In the genomic region with DNA sequence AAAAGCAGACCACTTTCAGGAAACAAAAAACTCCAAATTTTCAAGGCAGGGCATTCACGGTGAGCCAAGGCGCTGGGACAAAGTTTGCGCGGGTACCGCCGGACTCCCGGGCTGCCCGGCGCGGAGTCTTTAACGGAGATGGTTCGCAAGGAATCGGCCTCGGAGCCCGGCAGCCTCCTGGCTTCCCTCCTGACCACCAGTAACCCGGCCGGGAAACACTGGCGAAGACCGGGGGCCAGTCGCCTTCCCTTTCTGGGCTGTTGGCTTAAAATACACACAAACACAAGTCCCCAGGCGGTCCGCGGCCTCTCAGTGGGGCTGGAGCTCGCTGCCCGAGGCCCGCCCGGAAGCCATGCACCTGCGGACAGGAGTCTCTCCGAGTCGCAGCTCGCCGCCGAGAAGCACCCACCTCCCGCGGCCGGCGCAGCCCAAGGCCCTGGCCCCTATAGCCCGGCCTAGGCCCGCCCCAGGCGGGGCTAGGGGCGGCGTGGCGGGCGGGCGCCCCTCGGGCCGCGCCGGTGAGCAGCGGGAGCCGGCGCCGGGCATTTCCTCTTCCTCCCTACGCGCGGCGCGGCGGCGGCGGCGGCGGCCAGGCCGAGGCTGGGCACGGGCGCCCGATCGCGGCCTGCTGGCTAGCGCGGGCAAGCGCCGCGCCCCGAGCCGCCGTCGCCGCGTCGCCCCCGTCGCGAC, we compare ENCODE assay signal across 1 cellular context.
A peak's percentile ranks its signal among the peaks of the same experiment; 100 is the strongest.
TF ChIP-seq lines count a peak whose summit lies in the region.

No MANE protein-coding gene starts in this region.

TF ChIP-seq in GM12878, 131 proteins besides CTCF, POLR2A, EP300 and RAD21 (continued from another document and continues in another):
- no peak for TF ChIP-seq BCL3 (IDR thresholded peaks at IDR 0.05; ENCODE audit: borderline replicate concordance, insufficient read depth, low read depth, low read length, poor library complexity, severe bottlenecking)
- 0 out of 2 replicates have a peak, but pooled peaks have one; percentile 60 for TF ChIP-seq ZNF687 (IDR thresholded peaks at IDR 0.05)
- no peak for TF ChIP-seq RB1 (IDR thresholded peaks at IDR 0.05; ENCODE audit: borderline replicate concordance)
- TF ChIP-seq CHD4 (IDR thresholded peaks at IDR 0.05), result no peak
- TF ChIP-seq MYB (IDR thresholded peaks at IDR 0.05; ENCODE audit: borderline replicate concordance, low read depth, low read length), result no peak
- no peak for TF ChIP-seq ZBED1 (IDR thresholded peaks at IDR 0.05; ENCODE audit: borderline replicate concordance)
- TF ChIP-seq ZNF207 (IDR thresholded peaks at IDR 0.05; ENCODE audit: borderline replicate concordance), result no peak
- 0 out of 2 replicates have a peak, but pooled peaks have one; percentile 38 for TF ChIP-seq POLR2AphosphoS2 (IDR thresholded peaks at IDR 0.05; ENCODE audit: low read depth, low read length)
- TF ChIP-seq FOS (IDR thresholded peaks at IDR 0.05; ENCODE audit: borderline replicate concordance, extremely low read depth, insufficient read length), result no peak
- TF ChIP-seq EGR1 (IDR thresholded peaks at IDR 0.05; ENCODE audit: borderline replicate concordance in 1 of 2, low read depth in 2 of 2, low read length in 2 of 2), result no peak
- TF ChIP-seq TARDBP (IDR thresholded peaks at IDR 0.05; ENCODE audit: borderline replicate concordance), result no peak
- no peak for TF ChIP-seq SIN3A (IDR thresholded peaks at IDR 0.05; ENCODE audit: low read depth, low read length)
- no peak for TF ChIP-seq HCFC1 (IDR thresholded peaks at IDR 0.05; ENCODE audit: low read length)
- no peak for TF ChIP-seq STAT1 (conservative IDR thresholded peaks at IDR 0.05)
- 0 out of 2 replicates have a peak, but pooled peaks have one; percentile 8 for TF ChIP-seq CREM (IDR thresholded peaks at IDR 0.05; ENCODE audit: low read depth)
- no peak for TF ChIP-seq CHD2 (IDR thresholded peaks at IDR 0.05; ENCODE audit: borderline replicate concordance, low read depth, low read length)
- TF ChIP-seq BHLHE40 (IDR thresholded peaks at IDR 0.05; ENCODE audit: borderline replicate concordance in 1 of 2, low read depth in 2 of 2, low read length in 1 of 2), result peak in 1 of 2 experiments; percentile 57; a peak in 2 of 4 replicates
- no peak for TF ChIP-seq BCL11A (IDR thresholded peaks at IDR 0.05; ENCODE audit: low read depth, low read length)
- TF ChIP-seq SMAD1 (IDR thresholded peaks at IDR 0.05; ENCODE audit: low read depth, partially characterized antibody), result no peak
- no peak for TF ChIP-seq EZH2 (IDR thresholded peaks at IDR 0.05; ENCODE audit: borderline replicate concordance, control insufficient read depth, low read depth, low read length)
- TF ChIP-seq, protein P1, sequence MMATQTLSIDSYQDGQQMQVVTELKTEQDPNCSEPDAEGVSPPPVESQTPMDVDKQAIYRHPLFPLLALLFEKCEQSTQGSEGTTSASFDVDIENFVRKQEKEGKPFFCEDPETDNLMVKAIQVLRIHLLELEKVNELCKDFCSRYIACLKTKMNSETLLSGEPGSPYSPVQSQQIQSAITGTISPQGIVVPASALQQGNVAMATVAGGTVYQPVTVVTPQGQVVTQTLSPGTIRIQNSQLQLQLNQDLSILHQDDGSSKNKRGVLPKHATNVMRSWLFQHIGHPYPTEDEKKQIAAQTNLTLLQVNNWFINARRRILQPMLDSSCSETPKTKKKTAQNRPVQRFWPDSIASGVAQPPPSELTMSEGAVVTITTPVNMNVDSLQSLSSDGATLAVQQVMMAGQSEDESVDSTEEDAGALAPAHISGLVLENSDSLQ (IDR thresholded peaks at IDR 0.05), result no peak
- TF ChIP-seq IKZF2 (IDR thresholded peaks at IDR 0.05), result no peak
- peak; percentile 34 for TF ChIP-seq KLF5 (IDR thresholded peaks at IDR 0.05; ENCODE audit: partially characterized antibody)
- no peak; a peak in 1 of 4 replicates for TF ChIP-seq ETV6 (conservative IDR thresholded peaks at IDR 0.05 in 1 of 2, IDR thresholded peaks at IDR 0.05 in 1 of 2; ENCODE audit: borderline replicate concordance in 1 of 2, low read depth in 1 of 2)
- no peak for TF ChIP-seq TCF12 (IDR thresholded peaks at IDR 0.05; ENCODE audit: low read depth, low read length)
- no peak for TF ChIP-seq ZNF622 (IDR thresholded peaks at IDR 0.05)
- peak; percentile 74 for TF ChIP-seq BACH1 (IDR thresholded peaks at IDR 0.05; ENCODE audit: borderline replicate concordance)
- peak; percentile 65 for TF ChIP-seq YY1 (IDR thresholded peaks at IDR 0.05; ENCODE audit: low read depth, low read length)
- no peak for TF ChIP-seq NR2C1 (IDR thresholded peaks at IDR 0.05)
- no peak for TF ChIP-seq CBFB (IDR thresholded peaks at IDR 0.05; ENCODE audit: low read depth)
- no peak for TF ChIP-seq RELB (IDR thresholded peaks at IDR 0.05; ENCODE audit: low read depth)
- TF ChIP-seq LARP7 (IDR thresholded peaks at IDR 0.05), result peak; percentile 93
- no peak for TF ChIP-seq TBL1XR1 (IDR thresholded peaks at IDR 0.05; ENCODE audit: low read depth, low read length)
- TF ChIP-seq RCOR1 (conservative IDR thresholded peaks at IDR 0.05; ENCODE audit: low read depth, low read length), result no peak
- TF ChIP-seq TCF3 (IDR thresholded peaks at IDR 0.05; ENCODE audit: borderline replicate concordance, insufficient read depth, low read depth, low read length), result peak; percentile 54; the same call in 1 of the 2 replicates
- no peak; the same call in 1 of the 2 replicates for TF ChIP-seq CBX5 (IDR thresholded peaks at IDR 0.05; ENCODE audit: low read depth)
- TF ChIP-seq, protein P2, sequence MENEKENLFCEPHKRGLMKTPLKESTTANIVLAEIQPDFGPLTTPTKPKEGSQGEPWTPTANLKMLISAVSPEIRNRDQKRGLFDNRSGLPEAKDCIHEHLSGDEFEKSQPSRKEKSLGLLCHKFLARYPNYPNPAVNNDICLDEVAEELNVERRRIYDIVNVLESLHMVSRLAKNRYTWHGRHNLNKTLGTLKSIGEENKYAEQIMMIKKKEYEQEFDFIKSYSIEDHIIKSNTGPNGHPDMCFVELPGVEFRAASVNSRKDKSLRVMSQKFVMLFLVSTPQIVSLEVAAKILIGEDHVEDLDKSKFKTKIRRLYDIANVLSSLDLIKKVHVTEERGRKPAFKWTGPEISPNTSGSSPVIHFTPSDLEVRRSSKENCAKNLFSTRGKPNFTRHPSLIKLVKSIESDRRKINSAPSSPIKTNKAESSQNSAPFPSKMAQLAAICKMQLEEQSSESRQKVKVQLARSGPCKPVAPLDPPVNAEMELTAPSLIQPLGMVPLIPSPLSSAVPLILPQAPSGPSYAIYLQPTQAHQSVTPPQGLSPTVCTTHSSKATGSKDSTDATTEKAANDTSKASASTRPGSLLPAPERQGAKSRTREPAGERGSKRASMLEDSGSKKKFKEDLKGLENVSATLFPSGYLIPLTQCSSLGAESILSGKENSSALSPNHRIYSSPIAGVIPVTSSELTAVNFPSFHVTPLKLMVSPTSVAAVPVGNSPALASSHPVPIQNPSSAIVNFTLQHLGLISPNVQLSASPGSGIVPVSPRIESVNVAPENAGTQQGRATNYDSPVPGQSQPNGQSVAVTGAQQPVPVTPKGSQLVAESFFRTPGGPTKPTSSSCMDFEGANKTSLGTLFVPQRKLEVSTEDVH (IDR thresholded peaks at IDR 0.05; ENCODE audit: low read depth, partially characterized antibody), result no peak
- no peak for TF ChIP-seq CUX1 (IDR thresholded peaks at IDR 0.05; ENCODE audit: insufficient replicate concordance, low read depth, low read length)
- TF ChIP-seq, protein P3, sequence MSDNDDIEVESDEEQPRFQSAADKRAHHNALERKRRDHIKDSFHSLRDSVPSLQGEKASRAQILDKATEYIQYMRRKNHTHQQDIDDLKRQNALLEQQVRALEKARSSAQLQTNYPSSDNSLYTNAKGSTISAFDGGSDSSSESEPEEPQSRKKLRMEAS (IDR thresholded peaks at IDR 0.05; ENCODE audit: low read depth, low read length), result no peak
- TF ChIP-seq FOXK2 (IDR thresholded peaks at IDR 0.05), result no peak
- TF ChIP-seq CHD1 (IDR thresholded peaks at IDR 0.05; ENCODE audit: low read depth, low read length), result no peak; the same call in 1 of the 2 replicates
- TF ChIP-seq IRF4 (IDR thresholded peaks at IDR 0.05; ENCODE audit: low read depth, low read length), result no peak
- TF ChIP-seq, protein P4, sequence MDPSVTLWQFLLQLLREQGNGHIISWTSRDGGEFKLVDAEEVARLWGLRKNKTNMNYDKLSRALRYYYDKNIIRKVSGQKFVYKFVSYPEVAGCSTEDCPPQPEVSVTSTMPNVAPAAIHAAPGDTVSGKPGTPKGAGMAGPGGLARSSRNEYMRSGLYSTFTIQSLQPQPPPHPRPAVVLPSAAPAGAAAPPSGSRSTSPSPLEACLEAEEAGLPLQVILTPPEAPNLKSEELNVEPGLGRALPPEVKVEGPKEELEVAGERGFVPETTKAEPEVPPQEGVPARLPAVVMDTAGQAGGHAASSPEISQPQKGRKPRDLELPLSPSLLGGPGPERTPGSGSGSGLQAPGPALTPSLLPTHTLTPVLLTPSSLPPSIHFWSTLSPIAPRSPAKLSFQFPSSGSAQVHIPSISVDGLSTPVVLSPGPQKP (IDR thresholded peaks at IDR 0.05; ENCODE audit: low read depth, low read length), result no peak
